Comparison of ENCODE assay signal across 8 cellular contexts in the genomic region with DNA sequence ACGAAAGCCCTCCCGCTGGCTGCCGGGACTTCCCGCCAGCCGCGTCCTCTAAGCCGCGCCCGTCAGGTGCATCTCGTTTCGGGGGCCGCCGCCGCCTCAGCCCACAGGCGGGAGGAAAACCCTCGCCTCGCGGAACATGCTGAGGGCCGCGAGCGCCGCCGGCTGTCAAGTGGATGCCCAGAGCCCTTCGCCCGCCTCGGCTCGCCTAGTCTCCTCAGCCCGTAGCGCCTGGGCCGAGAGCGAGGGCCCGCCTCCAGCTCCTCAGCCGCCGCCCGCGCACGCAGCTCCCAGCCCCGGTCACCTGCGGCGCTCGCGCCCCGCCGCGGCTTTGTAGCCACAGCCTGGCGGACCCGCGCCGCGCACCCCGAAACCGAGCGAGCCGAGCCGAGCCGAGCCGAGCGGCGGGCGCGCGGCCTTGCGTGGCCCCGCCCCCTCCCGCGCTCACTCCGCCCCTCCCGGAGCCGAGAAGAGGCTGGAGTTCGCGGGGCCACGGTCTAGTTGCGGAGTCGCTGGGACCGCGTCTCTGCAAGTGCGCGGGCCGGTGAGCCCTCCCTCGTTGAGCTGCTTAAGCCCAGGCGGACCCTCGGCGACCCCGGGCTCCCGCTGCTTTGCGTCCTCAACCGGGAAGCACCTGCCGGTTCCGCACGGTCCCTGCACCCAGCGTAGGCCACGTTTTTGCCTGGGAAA.
A peak's percentile ranks its signal among the peaks of the same experiment; 100 is the strongest.
DNase-seq lines count a peak whose midpoint lies in the region; ATAC-seq lines count a peak whose summit lies in the region.

A gene (minus strand): TSS at position 382 of the 687 bp plus-strand sequence. CDS start 450 bp downstream, outside the sequence.

- DNase-seq in AG08396 (ENCODE audit: low spot score) (peak; percentile 83), NCI-H345 treated with DMSO at 0.1 percent for 48 hours (lab: John Stamatoyannopoulos, UW; ENCODE audit: unreplicated experiment) (peak; percentile 37), left kidney (ENCODE audit: low read depth, low spot score) (peak; percentile 94)
- DNase-seq in activated CD4-positive, alpha-beta T cell treated with anti-CD3 and anti-CD28 coated beads for 4 hours = peak; percentile 77 to 79
- peak; percentile 71 to 81 for DNase-seq in stimulated activated CD4-positive, alpha-beta T cell treated with anti-CD3 and anti-CD28 coated beads, Interleukin-1b, Interleukin-23, amount 100 ng/mL, for 4 hours (ENCODE audit: low read depth in 2 of 2)

- ATAC-seq in GM18870 (IDR thresholded peaks at IDR 0.05; ENCODE audit: unreplicated experiment) = peak; percentile 71
- peak; percentile 84 for ATAC-seq in HG03159 (IDR thresholded peaks at IDR 0.05; ENCODE audit: unreplicated experiment)

- peak within 1 kb of the TSS; percentile 72 for H3K27ac ChIP-seq in cingulate gyrus (ENCODE audit: low read depth, low read length)

Comparison
In these comparisons a context has a peak if more than half of its experiments do, and no peak if none do; other contexts are left out.
1. Peak in every context shown above with its lines: DNase-seq, ATAC-seq and H3K27ac ChIP-seq.
2. DNase-seq: peak in every context shown above with its lines; median percentile 94 in left kidney; 83 in AG08396; 78 in activated CD4-positive, alpha-beta T cell treated with anti-CD3 and anti-CD28 coated beads for 4 hours; 76 in stimulated activated CD4-positive, alpha-beta T cell treated with anti-CD3 and anti-CD28 coated beads, Interleukin-1b, Interleukin-23, amount 100 ng/mL, for 4 hours; 37 in NCI-H345 treated with DMSO at 0.1 percent for 48 hours.